In the genomic region with DNA sequence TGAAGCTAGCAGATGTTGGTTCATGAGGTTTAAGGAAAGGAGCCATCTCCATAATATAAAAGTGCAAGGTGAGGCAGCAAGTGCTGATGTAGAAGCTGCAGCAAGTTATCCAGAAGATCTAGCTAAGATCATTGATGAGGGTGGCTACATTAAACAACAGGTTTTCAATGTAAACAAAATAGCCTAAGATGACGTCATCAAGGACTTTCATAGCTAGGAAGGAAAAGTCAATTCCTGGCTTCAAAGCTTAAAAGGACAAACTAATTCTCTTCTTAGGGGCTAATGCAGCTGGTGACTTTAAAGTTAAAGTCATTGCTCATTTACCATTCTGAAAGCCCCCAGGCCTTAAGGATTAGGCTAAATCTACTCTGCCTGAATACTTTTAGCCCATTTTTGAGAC, we compare ENCODE assay signal across 7 cellular contexts.
"Had no signal": no experiment of that assay in that cellular context is flagged by ENCODE, and none has a peak within 500 bp of the region (broad histone marks: within the 10 kb centered on the region; RNA-seq: fewer than 3 reads in every experiment).

No MANE protein-coding gene starts in this region.

- FAIRE-seq: HTR-8/SVneo had no signal

- H2AFZ ChIP-seq: GM23248 had no signal

- H3K27ac ChIP-seq: GM23248 had no signal

- H3K4me3 ChIP-seq: GM23248, HAP-1 had no signal

- H3K4me1 ChIP-seq: HAP-1 had no signal

- DNase-seq: GM23248, GOT3, H7, KG1 had no signal

- ATAC-seq: HCT116 had no signal

- H3K36me3 ChIP-seq: HAP-1 had no signal

- H3K9ac ChIP-seq: GM23248 had no signal
